8 cellular contexts compared by ENCODE assay signal in the genomic region with DNA sequence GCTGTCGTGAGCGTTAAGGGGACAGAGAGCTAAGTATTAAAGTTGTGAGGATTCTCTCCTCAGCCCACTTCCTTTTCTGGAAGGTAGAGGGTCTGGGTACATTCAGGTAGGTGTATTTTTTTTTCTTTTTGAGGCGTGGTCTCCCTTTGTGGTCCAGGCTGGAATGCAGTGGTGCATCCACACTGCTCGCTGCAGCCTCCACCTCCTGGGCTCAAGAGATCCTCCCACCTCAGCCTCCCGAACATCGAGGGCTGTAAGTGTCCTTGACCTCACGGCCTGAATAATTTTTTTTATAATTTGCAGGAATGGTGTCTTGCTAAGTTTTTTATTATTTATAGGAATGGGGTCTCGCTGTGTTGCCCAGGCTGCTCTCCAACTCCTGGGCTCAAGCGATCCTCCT. TPM values are rescaled to one million over a fixed set of nuclear protein-coding genes. Genes with fewer than 3 reads are reported as not detected.
DNase-seq lines count a peak whose midpoint lies in the region; ATAC-seq, FAIRE-seq and TF ChIP-seq lines count a peak whose summit lies in the region.

No MANE protein-coding gene starts in this region.

- TF ChIP-seq RAD21 in H1 (IDR thresholded peaks at IDR 0.05 in 1 of 2, conservative IDR thresholded peaks at IDR 0.05 in 1 of 2; ENCODE audit: low read depth in 2 of 2, low read length in 2 of 2): no peak

- H2BK120ac ChIP-seq in H1 (replicated peaks; ENCODE audit: low read depth, low read length): no peak overlapping the region

- no peak overlapping the region for H4K5ac ChIP-seq in H1 (ENCODE audit: insufficient read length, low read depth, low read length)

- no peak overlapping the region for H3K4ac ChIP-seq in H1 (replicated peaks; ENCODE audit: insufficient read length, low read depth, low read length)

- H2BK15ac ChIP-seq in H1 (ENCODE audit: low read length): no peak overlapping the region

- TF ChIP-seq CTCF in H1 (IDR thresholded peaks at IDR 0.05; ENCODE audit: control extremely low read depth in 1 of 3, insufficient read depth in 1 of 3, low read depth in 1 of 3, low read length in 3 of 3) (no peak), osteocyte (IDR thresholded peaks at IDR 0.05) (no peak)

- H3K27ac Mint-ChIP-seq in CD4-positive, alpha-beta memory T cell: peak overlapping the region in 6 of 7 donors; percentile 77 to 87 (median 79)
- H3K27ac Mint-ChIP-seq in osteocyte (ENCODE audit: unreplicated experiment): peak overlapping the region; percentile 32

- 79% methylated on average over 9 of the region's 9 CpGs; no CpG with 5 or more reads in 1 of the 2 experiments for WGBS in H1 (ENCODE audit: extremely low coverage in 1 of 2, insufficient coverage in 1 of 2, insufficient read length in 1 of 2, insufficient replicate concordance in 2 of 2, low coverage in 1 of 2, low lambda C conversion rate in 2 of 2, missing lambda C conversion rate in 1 of 2), 2 experiments

- no peak overlapping the region for H3K23ac ChIP-seq in H1 (ENCODE audit: insufficient read length)

- H3K4me2 ChIP-seq in H1 (ENCODE audit: insufficient read depth in 1 of 2, low read depth in 2 of 2, low read length in 2 of 2): peak overlapping the region; percentile 91 to 99

- H3K27me3 Mint-ChIP-seq in CD4-positive, alpha-beta memory T cell: no peaks in the 10 kb centered on the region
- H3K27me3 Mint-ChIP-seq in osteocyte (ENCODE audit: unreplicated experiment): no peaks in the 10 kb centered on the region

- 0 out of 2 replicates have a peak overlapping the region, but pooled peaks have one; percentile 57 for H4K8ac ChIP-seq in H1 (ENCODE audit: extremely low read depth, insufficient read depth, low read length)

- no peaks in the 10 kb centered on the region for H3K9me3 Mint-ChIP-seq in CD4-positive, alpha-beta memory T cell
- no peaks in the 10 kb centered on the region for H3K9me3 Mint-ChIP-seq in osteocyte (ENCODE audit: unreplicated experiment)

- peak overlapping the region; percentile 75 to 90 (median 89) for H3K4me3 Mint-ChIP-seq in CD4-positive, alpha-beta memory T cell
- H3K4me3 Mint-ChIP-seq in osteocyte (ENCODE audit: unreplicated experiment): peak overlapping the region; percentile 74

- H4K20me1 ChIP-seq in H1 (replicated peaks in 1 of 2; ENCODE audit: control insufficient read depth in 1 of 2, insufficient read depth in 2 of 2, low read length in 2 of 2): peaks cover 3 to 12% of the 10 kb centered on the region in 2 experiments

- H3K9ac ChIP-seq in NT2/D1 (ENCODE audit: insufficient read length, low read depth) (peak overlapping the region; percentile 94), H1 (replicated peaks in 1 of 4; ENCODE audit: extremely low read depth in 1 of 4, low read depth in 3 of 4, low read length in 3 of 4) (peak overlapping the region in 2 of 4 experiments; percentile 74 to 79; a peak in 4 of 7 replicates)

- H3K9me3 ChIP-seq in CD4-positive, alpha-beta memory T cell (ENCODE audit: control insufficient read depth in 1 of 2, low read length in 2 of 2): no peaks in the 10 kb centered on the region
- peaks cover 11% of the 10 kb centered on the region; the same call in 1 of the 2 replicates for H3K9me3 ChIP-seq in NT2/D1 (ENCODE audit: insufficient read depth, low read length)
- no peaks in the 10 kb centered on the region; a peak in 1 of 4 replicates for H3K9me3 ChIP-seq in H1 (ENCODE audit: insufficient read depth in 2 of 2, low read depth in 1 of 2, low read length in 1 of 2)

- FAIRE-seq in H1 (lab: Jason Lieb, UNC): no peak

- H2BK5ac ChIP-seq in H1 (ENCODE audit: low read depth, low read length): no peak overlapping the region

- peaks cover 6% of the 10 kb centered on the region; the same call in 1 of the 2 replicates for H3K23me2 ChIP-seq in H1 (ENCODE audit: low read depth, low read length)

- H3K27me3 ChIP-seq in CD4-positive, alpha-beta memory T cell (ENCODE audit: insufficient read depth, low read length): no peaks in the 10 kb centered on the region
- H3K27me3 ChIP-seq in NT2/D1 (ENCODE audit: insufficient read depth, insufficient read length) (no peaks in the 10 kb centered on the region), H1 (replicated peaks in 1 of 4; ENCODE audit: control insufficient read depth in 3 of 4, extremely low read depth in 1 of 4, insufficient read depth in 3 of 4, low read length in 3 of 4) (no peaks in the 10 kb centered on the region)

- H3K79me2 ChIP-seq in H1 (ENCODE audit: control insufficient read depth in 1 of 2, insufficient read depth in 2 of 2, low read length in 2 of 2): peaks cover 0 to 16% of the 10 kb centered on the region in 2 experiments; a peak in 3 of 4 replicates

- no peak overlapping the region for H2AK5ac ChIP-seq in H1 (ENCODE audit: low read depth, low read length)

- TF ChIP-seq EP300 in H1 (IDR thresholded peaks at IDR 0.05; ENCODE audit: borderline replicate concordance in 1 of 2, low read depth in 2 of 2, low read length in 2 of 2): no peak

- no peak for TF ChIP-seq POLR2A in H1 (IDR thresholded peaks at IDR 0.05; ENCODE audit: control extremely low read depth in 1 of 2, low read depth in 2 of 2, low read length in 2 of 2)

- DNase-seq in CD4-positive, alpha-beta memory T cell: no peak
- no peak for DNase-seq in NT2/D1 (ENCODE audit: low read depth, low spot score)
- no peak for DNase-seq in H1 (ENCODE audit: low read depth in 1 of 2, low spot score in 2 of 2)
- DNase-seq in osteocyte (ENCODE audit: extremely low spot score, unreplicated experiment): no peak
- no peak for DNase-seq in left colon
- DNase-seq in NOMO-1 (lab: John Stamatoyannopoulos, UW; ENCODE audit: unreplicated experiment in 2 of 2): no peak

- H2AFZ ChIP-seq in H1 (ENCODE audit: low read length): no peak overlapping the region

- H3K79me1 ChIP-seq in H1 (ENCODE audit: low read depth, low read length): peaks cover 8% of the 10 kb centered on the region

- peak overlapping the region; percentile 5 for H3K56ac ChIP-seq in H1 (replicated peaks; ENCODE audit: insufficient read length, low read depth, low read length)

- no peak overlapping the region for H3K14ac ChIP-seq in H1 (ENCODE audit: insufficient read length)

- peaks cover 5 to 30% (median 17%) of the 10 kb centered on the region in 4 donors for H3K4me1 Mint-ChIP-seq in CD4-positive, alpha-beta memory T cell
- H3K4me1 Mint-ChIP-seq in osteocyte (ENCODE audit: unreplicated experiment): peaks cover 9% of the 10 kb centered on the region

- intact Hi-C loops in CD4-positive, alpha-beta memory T cell (cut with micrococcal nuclease): no loop called here
- intact Hi-C loops in left colon (cut with DNase I, micrococcal nuclease): no loop called here

- ATAC-seq in GM18867 (IDR thresholded peaks at IDR 0.05; ENCODE audit: unreplicated experiment) (no peak), left colon (no peak), HG03432 (IDR thresholded peaks at IDR 0.05; ENCODE audit: unreplicated experiment) (no peak)

- no peak overlapping the region for H2BK12ac ChIP-seq in H1 (ENCODE audit: low read depth, low read length)

- H3K27ac ChIP-seq in CD4-positive, alpha-beta memory T cell (ENCODE audit: low read depth, low read length): peak overlapping the region; percentile 71
- no peak overlapping the region for H3K27ac ChIP-seq in H1 (ENCODE audit: low read depth, low read length)

- H3K36me3 ChIP-seq in CD4-positive, alpha-beta memory T cell (ENCODE audit: insufficient read depth, low read length): peaks cover 26% of the 10 kb centered on the region
- H3K36me3 ChIP-seq in NT2/D1 (ENCODE audit: insufficient read depth, insufficient read length, low read length) (peaks cover 57% of the 10 kb centered on the region), H1 (ENCODE audit: control insufficient read depth in 2 of 4, insufficient read depth in 4 of 4, low read length in 3 of 4) (peaks cover 22 to 48% (median 35%) of the 10 kb centered on the region in 4 experiments)

- H3K4me3 ChIP-seq in CD4-positive, alpha-beta memory T cell (ENCODE audit: low read length in 2 of 2): peak overlapping the region in 1 of 2 donors; percentile 81
- H3K4me3 ChIP-seq in NT2/D1 (ENCODE audit: insufficient read length, low read depth) (peak overlapping the region; percentile 98), H1 (ENCODE audit: extremely low read depth in 1 of 4, insufficient read depth in 2 of 4, low read depth in 3 of 4, low read length in 4 of 4) (peak overlapping the region; percentile 50 to 85 (median 74))

- H3K4me1 ChIP-seq in CD4-positive, alpha-beta memory T cell (ENCODE audit: insufficient read depth, low read length): peaks cover 16% of the 10 kb centered on the region
- H3K4me1 ChIP-seq in NT2/D1 (ENCODE audit: insufficient read depth, insufficient read length) (peaks cover 8% of the 10 kb centered on the region), H1 (replicated peaks in 1 of 4; ENCODE audit: control insufficient read depth in 3 of 4, insufficient read depth in 4 of 4, low read length in 3 of 4) (peaks cover 0 to 7% (median 2%) of the 10 kb centered on the region in 4 experiments; a peak in 2 of 7 replicates)

- H3K36me3 Mint-ChIP-seq in CD4-positive, alpha-beta memory T cell: peaks cover 20 to 35% of the 10 kb centered on the region in 2 donors
- peaks cover 14% of the 10 kb centered on the region for H3K36me3 Mint-ChIP-seq in osteocyte (ENCODE audit: unreplicated experiment)

- POLR2A ChIA-PET in CD4-positive, alpha-beta memory T cell (lab: Charles Lee; ENCODE audit: partially characterized antibody): interaction anchor here (0.7 to 3.7 kb wide), 5 partner anchors 12 to 326 kb away, joined by 3 to 38 read pairs (median 6); a partner anchor contains a TSS
- POLR2A ChIA-PET in H1 (lab: Charles Lee; ENCODE audit: partially characterized antibody): interaction anchor here (0.7 to 5.2 kb wide), 23 partner anchors 9 to 287 kb away, joined by 3 to 33 read pairs (median 5); a partner anchor contains a TSS

- no peak overlapping the region for H4K91ac ChIP-seq in H1 (replicated peaks; ENCODE audit: insufficient read length, low read length)

- no peak overlapping the region for H2BK20ac ChIP-seq in H1 (ENCODE audit: low read length)

- H3K18ac ChIP-seq in H1 (ENCODE audit: extremely low read depth, low read length): no peak overlapping the region; the same call in 1 of the 2 replicates

- CTCF ChIA-PET in CD4-positive, alpha-beta memory T cell (lab: Charles Lee; ENCODE audit: partially characterized antibody): interaction anchor here (1.4 kb wide), 1 partner anchor 21 kb away, joined by 3 read pairs; no protein-coding TSS in a partner anchor
- CTCF ChIA-PET in H1 (lab: Charles Lee; ENCODE audit: partially characterized antibody): interaction anchor here (0.7 to 1.2 kb wide), 4 partner anchors 11 to 59 kb away, joined by 3 read pairs; no protein-coding TSS in a partner anchor

RNA-seq across cellular contexts. Expression of a gene that starts 1.4 kb away (rescaled TPM):
- total RNA-seq in CD4-positive, alpha-beta memory T cell: 10 to 100 TPM; 41.8 to 48.1 TPM
- polyA plus RNA-seq in CD4-positive, alpha-beta memory T cell: 10 to 100 TPM; 12.0 to 28.1 TPM
- total RNA-seq in H1 (2021; fragmentation: NEBNext Ultra II Directional; extraction: Animal tissue kit (Norgen Biotek cat#: 25700)): 81.2 and 82.5 TPM in 2 replicates
- polyA plus RNA-seq in H1 (2011; rRNA removed): 48.1 and 65.7 TPM in 2 replicates
- polyA plus RNA-seq in H1 (2011; cell fraction: cytosol; rRNA removed): 74.1 TPM
- 85.2 TPM for polyA plus RNA-seq in H1 (2011; cell fraction: nucleus; rRNA removed)
- 57.7 to 80.3 TPM (median 73.5 TPM) in 4 replicates for polyA plus RNA-seq in H1 (2012, experiment 1 of 2)
- 51.6 TPM for polyA plus RNA-seq in H1 (2012, experiment 2 of 2)
- 42.1 TPM for polyA plus RNA-seq in H1 (2013, experiment 1 of 2)
- polyA plus RNA-seq in H1 (2013, experiment 2 of 2): 42.7 TPM
- 28.4 and 37.6 TPM in 2 replicates for polyA minus RNA-seq in H1 (2011; rRNA and poly(A)+ RNA removed)
- 50.9 TPM for polyA minus RNA-seq in H1 (2011; cell fraction: cytosol; rRNA and poly(A)+ RNA removed)
- 40.6 TPM for polyA minus RNA-seq in H1 (2011; cell fraction: nucleus; rRNA and poly(A)+ RNA removed)
- total RNA-seq in osteocyte: 18.8 and 19.5 TPM in 2 replicates
- total RNA-seq in left colon: 10 to 100 TPM; 19.7 to 31.8 TPM

RNA-seq across cellular contexts. Expression of a gene that starts 19.2 kb away (rescaled TPM):
- total RNA-seq in CD4-positive, alpha-beta memory T cell: 10 to 100 TPM; 82.3 to 86.6 TPM
- polyA plus RNA-seq in CD4-positive, alpha-beta memory T cell: 1 to 10 TPM in 1 of 2 donors, under 1 TPM in 1; 0.94 to 5.3 TPM
- total RNA-seq in H1 (2021; fragmentation: NEBNext Ultra II Directional; extraction: Animal tissue kit (Norgen Biotek cat#: 25700)): 69.6 and 69.7 TPM in 2 replicates
- 13.1 and 16.2 TPM in 2 replicates for polyA plus RNA-seq in H1 (2011; rRNA removed)
- 9.9 TPM for polyA plus RNA-seq in H1 (2011; cell fraction: cytosol; rRNA removed)
- 43.9 TPM for polyA plus RNA-seq in H1 (2011; cell fraction: nucleus; rRNA removed)
- 41.3 to 47.5 TPM (median 44.4 TPM) in 4 replicates for polyA plus RNA-seq in H1 (2012, experiment 1 of 2)
- polyA plus RNA-seq in H1 (2012, experiment 2 of 2): 14.9 TPM
- 29.6 TPM for polyA plus RNA-seq in H1 (2013, experiment 1 of 2)
- 24.5 TPM for polyA plus RNA-seq in H1 (2013, experiment 2 of 2)
- 22.0 and 23.0 TPM in 2 replicates for polyA minus RNA-seq in H1 (2011; rRNA and poly(A)+ RNA removed)
- polyA minus RNA-seq in H1 (2011; cell fraction: cytosol; rRNA and poly(A)+ RNA removed): 27.4 TPM
- polyA minus RNA-seq in H1 (2011; cell fraction: nucleus; rRNA and poly(A)+ RNA removed): 33.5 TPM
- total RNA-seq in osteocyte (51.3 and 51.8 TPM in 2 replicates), left colon (10 to 100 TPM; 28.2 to 38.2 TPM)

RNA-seq across cellular contexts. Expression of a gene that starts 36.1 kb away (rescaled TPM):
- 10 to 100 TPM; 45.8 to 55.7 TPM for total RNA-seq in CD4-positive, alpha-beta memory T cell
- 1 to 10 TPM in 1 of 2 donors, under 1 TPM in 1; 0.08 to 1.7 TPM for polyA plus RNA-seq in CD4-positive, alpha-beta memory T cell
- 44.1 and 48.5 TPM in 2 replicates for total RNA-seq in H1 (2021; fragmentation: NEBNext Ultra II Directional; extraction: Animal tissue kit (Norgen Biotek cat#: 25700))
- 13.0 and 26.4 TPM in 2 replicates for polyA plus RNA-seq in H1 (2011; rRNA removed)
- polyA plus RNA-seq in H1 (2011; cell fraction: cytosol; rRNA removed): 11.9 TPM
- 127 TPM for polyA plus RNA-seq in H1 (2011; cell fraction: nucleus; rRNA removed)
- polyA plus RNA-seq in H1 (2012, experiment 1 of 2): 26.7 to 43.8 TPM (median 39.0 TPM) in 4 replicates
- polyA plus RNA-seq in H1 (2012, experiment 2 of 2): 26.9 TPM
- 23.4 TPM for polyA plus RNA-seq in H1 (2013, experiment 1 of 2)
- polyA plus RNA-seq in H1 (2013, experiment 2 of 2): 23.0 TPM
- polyA minus RNA-seq in H1 (2011; rRNA and poly(A)+ RNA removed): 12.9 and 16.5 TPM in 2 replicates
- 29.4 TPM for polyA minus RNA-seq in H1 (2011; cell fraction: cytosol; rRNA and poly(A)+ RNA removed)
- polyA minus RNA-seq in H1 (2011; cell fraction: nucleus; rRNA and poly(A)+ RNA removed): 42.7 TPM
- total RNA-seq in osteocyte (69.6 and 74.7 TPM in 2 replicates), left colon (10 to 100 TPM; 18.0 to 29.8 TPM)
